Comparison of ENCODE assay signal across 8 cellular contexts in the genomic region with DNA sequence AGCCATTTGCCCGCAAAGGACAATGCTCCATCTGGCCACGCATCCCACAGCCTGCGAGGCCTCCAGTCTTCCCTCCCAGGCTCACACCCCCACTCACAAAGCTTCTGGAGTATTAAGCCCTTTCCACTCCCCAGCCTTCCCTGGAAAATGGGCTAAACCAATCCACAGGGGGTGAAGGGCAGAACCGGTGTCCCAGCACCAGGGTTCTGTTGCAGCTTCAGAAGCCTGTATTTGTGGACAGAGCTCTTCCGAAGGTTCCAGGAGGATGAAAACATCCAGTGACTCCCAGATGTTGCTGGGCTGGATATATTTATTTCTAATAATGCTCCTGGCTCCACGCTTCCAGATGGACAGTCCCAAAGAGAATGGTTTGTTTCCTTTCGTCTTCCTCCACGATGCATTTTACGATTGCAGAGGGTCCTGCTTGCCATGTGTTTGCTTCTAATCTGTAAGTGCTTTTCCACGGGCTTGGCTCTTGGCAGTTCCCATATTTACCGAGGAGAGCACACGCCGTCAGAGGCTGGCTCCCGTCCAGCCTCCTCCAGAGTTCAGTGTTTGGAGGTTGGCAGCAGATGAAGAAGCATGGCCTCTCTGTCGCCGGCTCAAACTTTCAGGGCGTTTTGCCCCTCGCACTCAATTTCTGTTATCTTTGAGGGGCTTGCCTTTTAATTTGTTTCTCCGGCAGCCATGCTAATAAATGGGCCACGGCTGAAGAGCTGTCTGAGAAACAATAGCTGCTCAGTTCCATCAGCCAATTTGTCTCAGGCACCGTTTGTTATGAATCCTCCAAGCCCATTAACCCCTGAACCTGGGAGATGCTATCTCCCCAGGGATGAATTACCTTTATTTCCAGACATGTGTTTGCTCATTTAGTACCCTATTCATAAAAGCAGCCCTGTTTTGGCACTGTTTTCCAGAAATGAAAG.
DNase-seq lines count a peak whose midpoint lies in the region; FAIRE-seq and TF ChIP-seq lines count a peak whose summit lies in the region.

No MANE protein-coding gene starts in this region.

- POLR2A ChIA-PET in SK-N-SH (lab: Yijun Ruan, JAX), result interaction anchor here (1.0 to 1.2 kb wide), 2 partner anchors 50 to 151 kb away, joined by 3 to 4 read pairs; no protein-coding TSS in a partner anchor
- POLR2A ChIA-PET in OCI-LY7 (lab: Charles Lee), result interaction anchor here (0.7 kb wide), 2 partner anchors 11 to 19 kb away, joined by 3 read pairs; no protein-coding TSS in a partner anchor

- no peak overlapping the region for H3K4me3 ChIP-seq in HUES6 (ENCODE audit: low read depth, low read length)
- peak overlapping the region; percentile 46 to 49 for H3K4me3 ChIP-seq in SK-N-SH (ENCODE audit: low read depth in 2 of 2, low read length in 1 of 2)
- peak overlapping the region; percentile 53 for H3K4me3 ChIP-seq in left ventricle myocardium inferior
- H3K4me3 ChIP-seq in small intestine (ENCODE audit: low read depth in 1 of 2, low read length in 2 of 2), result no peak overlapping the region
- H3K4me3 ChIP-seq in OCI-LY7 (ENCODE audit: low read depth, low read length, poor library complexity, severe bottlenecking), result no peak overlapping the region

- H3K79me2 ChIP-seq in SK-N-SH (ENCODE audit: insufficient read depth), result no peaks in the 10 kb centered on the region
- H3K79me2 ChIP-seq in OCI-LY7 (ENCODE audit: insufficient read depth, low read depth, low read length), result no peaks in the 10 kb centered on the region

- H3K4me1 ChIP-seq in HUES6 (ENCODE audit: control insufficient read depth, insufficient read depth, low read length) (peaks cover 6% of the 10 kb centered on the region; the same call in 1 of the 2 replicates), SK-N-SH (ENCODE audit: control insufficient read depth in 1 of 2, insufficient read depth in 2 of 2, low read depth in 1 of 2, low read length in 1 of 2) (peaks cover 0 to 33% of the 10 kb centered on the region in 2 experiments; a peak in 2 of 4 replicates), left ventricle myocardium inferior (peaks cover 31% of the 10 kb centered on the region), small intestine (ENCODE audit: control insufficient read depth in 2 of 2, insufficient read depth in 1 of 2, low read depth in 1 of 2, low read length in 1 of 2) (peaks cover 8 to 13% of the 10 kb centered on the region in 2 donors), OCI-LY7 (ENCODE audit: insufficient read depth, low read length, poor library complexity, severe bottlenecking) (peaks cover 4% of the 10 kb centered on the region)

- intact Hi-C loops in left ventricle myocardium inferior (cut with micrococcal nuclease) (no loop called here), OCI-LY7 (cut with micrococcal nuclease; ENCODE audit: unreplicated experiment) (no loop called here)

- peaks cover 4% of the 10 kb centered on the region for H3F3A ChIP-seq in SK-N-SH (replicated peaks; ENCODE audit: insufficient read depth)

- H3K4me2 ChIP-seq in SK-N-SH, result peak overlapping the region; percentile 79
- H3K4me2 ChIP-seq in OCI-LY7 (ENCODE audit: low read length), result no peak overlapping the region

- peak; percentile 41; the same call in 1 of the 2 replicates for TF ChIP-seq RAD21 in SK-N-SH (IDR thresholded peaks at IDR 0.05; ENCODE audit: low read length)

- H4K20me1 ChIP-seq in SK-N-SH (ENCODE audit: insufficient read depth) (no peaks in the 10 kb centered on the region), OCI-LY7 (ENCODE audit: insufficient read depth, low read length) (no peaks in the 10 kb centered on the region)

- H3K9me2 ChIP-seq in SK-N-SH (no peaks in the 10 kb centered on the region), OCI-LY7 (ENCODE audit: insufficient read depth, low read length) (no peaks in the 10 kb centered on the region)

- H3K27me3 ChIP-seq in HUES6 (ENCODE audit: control insufficient read depth, insufficient read depth, low read length) (no peaks in the 10 kb centered on the region), SK-N-SH (ENCODE audit: insufficient read depth) (no peaks in the 10 kb centered on the region), left ventricle myocardium inferior (ENCODE audit: low read depth) (no peaks in the 10 kb centered on the region), small intestine (ENCODE audit: control insufficient read depth in 2 of 2, insufficient read depth in 2 of 2, low read length in 2 of 2) (no peaks in the 10 kb centered on the region)

- WGBS in SK-N-SH (ENCODE audit: low lambda C conversion rate), result 11% methylated on average over 21 of the region's 21 CpGs
- 16 to 30% (median 20%) methylated on average over 21 of the region's 21 CpGs for WGBS in small intestine, 3 donors

- BruUV-seq in OCI-LY7 (replicated peaks; lab: Mats Ljungman, UMichigan), result no TSS peak

- H2AFZ ChIP-seq in SK-N-SH (ENCODE audit: low read depth), result peak overlapping the region; percentile 88
- H2AFZ ChIP-seq in OCI-LY7 (ENCODE audit: low read length), result no peak overlapping the region

- H3K9me3 ChIP-seq in HUES6 (ENCODE audit: control insufficient read depth, insufficient read depth, low read depth, low read length) (peaks cover 10% of the 10 kb centered on the region), SK-N-SH (no peaks in the 10 kb centered on the region), left ventricle myocardium inferior (replicated peaks) (no peaks in the 10 kb centered on the region), small intestine (ENCODE audit: control insufficient read depth, low read depth) (no peaks in the 10 kb centered on the region), OCI-LY7 (ENCODE audit: low read length) (peaks cover 11% of the 10 kb centered on the region; the same call in 1 of the 2 replicates)

- no peak for FAIRE-seq in small intestine (lab: Jason Lieb, UNC)

- peak; percentile 73 for DNase-seq in SK-N-SH
- DNase-seq in left ventricle myocardium inferior, result peak; percentile 75
- DNase-seq in small intestine, result peak; percentile 87
- no peak for DNase-seq in OCI-LY7 (ENCODE audit: low spot score)
- no peak for DNase-seq in SKM-1 treated with dmso at 0.1 percent for 144 hours (lab: John Stamatoyannopoulos, UW; ENCODE audit: unreplicated experiment)
- DNase-seq in NCI-H1436 (lab: John Stamatoyannopoulos, UW), result no peak
- no peak for DNase-seq in HPDE6-E6E7 (ENCODE audit: extremely low spot score)

- no peak for TF ChIP-seq CTCF in SK-N-SH (IDR thresholded peaks at IDR 0.05)
- TF ChIP-seq CTCF in left ventricle myocardium inferior (IDR thresholded peaks at IDR 0.05; ENCODE audit: borderline replicate concordance), result no peak
- no peak for TF ChIP-seq CTCF in OCI-LY7 (conservative IDR thresholded peaks at IDR 0.05; ENCODE audit: low read length)

- TF ChIP-seq EP300 in SK-N-SH (IDR thresholded peaks at IDR 0.05; ENCODE audit: borderline replicate concordance in 1 of 2, low read depth in 1 of 2, low read length in 1 of 2), result peak in 1 of 2 experiments; percentile 56; a peak in 2 of 4 replicates

- CTCF ChIA-PET in SK-N-SH (lab: Yijun Ruan, JAX), result interaction anchor here (0.9 to 1.6 kb wide), 3 partner anchors 147 to 513 kb away, joined by 3 to 4 read pairs (median 3); no protein-coding TSS in a partner anchor
- CTCF ChIA-PET in OCI-LY7 (lab: Charles Lee; ENCODE audit: unreplicated experiment), result no interaction called here

- H3K27ac ChIP-seq in HUES6 (ENCODE audit: low read depth, low read length) (no peak overlapping the region; the same call in 1 of the 2 replicates), SK-N-SH (ENCODE audit: low read depth in 2 of 2, low read length in 1 of 2) (peak overlapping the region; percentile 52 to 100; a peak in 3 of 4 replicates), left ventricle myocardium inferior (replicated peaks) (peak overlapping the region; percentile 60), small intestine (ENCODE audit: low read depth in 1 of 2, low read length in 1 of 2) (peak overlapping the region in 1 of 2 donors; percentile 79), OCI-LY7 (ENCODE audit: low read depth, low read length, poor library complexity, severe bottlenecking) (no peak overlapping the region)

- no peaks in the 10 kb centered on the region for H3K36me3 ChIP-seq in HUES6 (ENCODE audit: control insufficient read depth, insufficient read depth, low read length)
- no peaks in the 10 kb centered on the region for H3K36me3 ChIP-seq in SK-N-SH (replicated peaks in 1 of 2; ENCODE audit: control insufficient read depth in 1 of 2, insufficient read depth in 2 of 2, low read length in 1 of 2)
- no peaks in the 10 kb centered on the region for H3K36me3 ChIP-seq in left ventricle myocardium inferior
- no peaks in the 10 kb centered on the region for H3K36me3 ChIP-seq in small intestine (ENCODE audit: control insufficient read depth in 2 of 2, insufficient read depth in 2 of 2, low read length in 2 of 2)
- no peaks in the 10 kb centered on the region for H3K36me3 ChIP-seq in OCI-LY7 (ENCODE audit: insufficient read depth, low read length)

- H3K9ac ChIP-seq in HUES6 (ENCODE audit: low read length) (peak overlapping the region; percentile 46), SK-N-SH (peak overlapping the region; percentile 23; the same call in 1 of the 2 replicates)

TF ChIP-seq in SK-N-SH, 30 proteins besides CTCF, POLR2A, EP300 and RAD21 (continues in another document):
- peak; percentile 64; the same call in 1 of the 2 replicates for TF ChIP-seq FOXJ3 (CRISPR knock-in tag; IDR thresholded peaks at IDR 0.05)
- no peak for TF ChIP-seq TAF1 (IDR thresholded peaks at IDR 0.05; ENCODE audit: borderline replicate concordance, low read depth, low read length)
- TF ChIP-seq USF2 (IDR thresholded peaks at IDR 0.05; ENCODE audit: borderline replicate concordance, low read depth, low read length), result no peak
- peak; percentile 53; the same call in 1 of the 2 replicates for TF ChIP-seq NFIC (IDR thresholded peaks at IDR 0.05; ENCODE audit: borderline replicate concordance)
- TF ChIP-seq FOSL2 (IDR thresholded peaks at IDR 0.05; ENCODE audit: borderline replicate concordance, low read depth), result no peak
- no peak for TF ChIP-seq ELF1 (IDR thresholded peaks at IDR 0.05)
- TF ChIP-seq MEF2A (IDR thresholded peaks at IDR 0.05; ENCODE audit: borderline replicate concordance, low read depth), result no peak
- no peak for TF ChIP-seq GABPA (IDR thresholded peaks at IDR 0.05; ENCODE audit: low read depth)
- peak; percentile 96 for TF ChIP-seq GATA2 (CRISPR knock-in tag; IDR thresholded peaks at IDR 0.05)
- TF ChIP-seq RCOR1 (IDR thresholded peaks at IDR 0.05; ENCODE audit: low read length), result peak; percentile 59; the same call in 1 of the 2 replicates
- peak; percentile 88 for TF ChIP-seq MXI1 (IDR thresholded peaks at IDR 0.05; ENCODE audit: low read depth, low read length)
- no peak for TF ChIP-seq SMC3 (IDR thresholded peaks at IDR 0.05; ENCODE audit: low read depth, low read length)

Comparison
In these comparisons a context has a peak if more than half of its experiments do, and no peak if none do; other contexts are left out.
1. H3K27ac ChIP-seq: peak in SK-N-SH (2 of 2) and left ventricle myocardium inferior (single experiment); none in HUES6 (single experiment) and OCI-LY7 (single experiment).
2. H3K4me3 ChIP-seq: peak in SK-N-SH (2 of 2) and left ventricle myocardium inferior (single experiment); none in HUES6 (single experiment), small intestine (0 of 2) and OCI-LY7 (single experiment).
3. DNase-seq: peak in SK-N-SH (single experiment), left ventricle myocardium inferior (single experiment) and small intestine (single experiment); none in OCI-LY7 (single experiment), SKM-1 treated with dmso at 0.1 percent for 144 hours (single experiment), NCI-H1436 (single experiment) and HPDE6-E6E7 (single experiment).